In the genomic region with DNA sequence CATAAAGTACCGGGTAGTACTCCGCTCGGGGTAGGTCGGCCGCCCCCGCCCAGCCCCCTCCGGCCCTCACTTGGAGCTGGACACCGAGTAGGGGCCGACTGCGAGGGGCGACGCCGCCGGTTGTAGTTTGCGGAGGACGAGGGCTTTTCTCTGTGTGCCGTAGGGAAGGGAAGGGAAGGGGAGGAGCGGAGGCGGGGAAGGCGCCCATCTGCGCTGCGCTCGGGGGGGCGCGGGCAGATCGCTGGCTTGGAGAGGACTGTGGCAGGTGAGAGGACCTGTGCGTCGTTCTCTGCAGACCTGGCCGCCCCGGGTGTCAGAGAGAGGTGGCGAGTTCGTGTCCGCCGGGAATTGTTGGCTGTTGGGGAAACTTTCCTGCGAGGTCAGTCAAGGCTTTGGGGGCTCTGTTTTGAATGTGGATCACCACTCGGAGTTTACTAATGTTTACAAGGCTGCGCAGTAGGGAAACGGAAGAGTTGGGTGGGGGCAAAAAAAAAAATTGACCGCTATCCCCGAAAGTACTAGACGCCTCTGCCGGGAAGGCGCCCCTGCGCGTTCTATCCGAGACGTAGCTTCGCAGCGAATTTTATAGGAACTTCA, we compare ENCODE assay signal across 2 cellular contexts.
TF ChIP-seq lines count a peak whose summit lies in the region.

No MANE protein-coding gene starts in this region.

TF ChIP-seq in HEK293, 187 proteins besides CTCF, POLR2A, EP300 and RAD21 (continued from another document and continues in another):
- TF ChIP-seq HOXA7 (CRISPR knock-in tag; IDR thresholded peaks at IDR 0.05; ENCODE audit: borderline replicate concordance) (no peak), SETDB1 (IDR thresholded peaks at IDR 0.05; ENCODE audit: insufficient read length, low read length) (no peak), ZNF37A (tag by site-specific recombination; IDR thresholded peaks at IDR 0.05) (0 out of 2 replicates have a peak, but pooled peaks have one; percentile 5), ZNF19 (tag by site-specific recombination; IDR thresholded peaks at IDR 0.05; ENCODE audit: low read depth) (no peak), ZNF24 (tag by site-specific recombination; IDR thresholded peaks at IDR 0.05) (peak; percentile 70; the same call in 1 of the 2 replicates), ZNF837 (tag by site-specific recombination; IDR thresholded peaks at IDR 0.05) (no peak), WT1 (tag by site-specific recombination; IDR thresholded peaks at IDR 0.05) (no peak), ZNF629 (tag by site-specific recombination; IDR thresholded peaks at IDR 0.05) (peak; percentile 77), ZNF341 (tag by site-specific recombination; IDR thresholded peaks at IDR 0.05; ENCODE audit: low read depth) (no peak), ZNF658 (tag by site-specific recombination; IDR thresholded peaks at IDR 0.05) (no peak), BCL11A (tag by site-specific recombination; IDR thresholded peaks at IDR 0.05; ENCODE audit: low read depth) (no peak), ZNF292 (tag by site-specific recombination; IDR thresholded peaks at IDR 0.05; ENCODE audit: borderline replicate concordance, low read depth) (no peak)
- TF ChIP-seq, protein P1, sequence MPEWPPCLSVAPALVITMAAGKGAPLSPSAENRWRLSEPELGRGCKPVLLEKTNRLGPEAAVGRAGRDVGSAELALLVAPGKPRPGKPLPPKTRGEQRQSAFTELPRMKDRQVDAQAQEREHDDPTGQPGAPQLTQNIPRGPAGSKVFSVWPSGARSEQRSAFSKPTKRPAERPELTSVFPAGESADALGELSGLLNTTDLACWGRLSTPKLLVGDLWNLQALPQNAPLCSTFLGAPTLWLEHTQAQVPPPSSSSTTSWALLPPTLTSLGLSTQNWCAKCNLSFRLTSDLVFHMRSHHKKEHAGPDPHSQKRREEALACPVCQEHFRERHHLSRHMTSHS (tag by site-specific recombination; IDR thresholded peaks at IDR 0.05) = no peak
- TF ChIP-seq, protein P2, sequence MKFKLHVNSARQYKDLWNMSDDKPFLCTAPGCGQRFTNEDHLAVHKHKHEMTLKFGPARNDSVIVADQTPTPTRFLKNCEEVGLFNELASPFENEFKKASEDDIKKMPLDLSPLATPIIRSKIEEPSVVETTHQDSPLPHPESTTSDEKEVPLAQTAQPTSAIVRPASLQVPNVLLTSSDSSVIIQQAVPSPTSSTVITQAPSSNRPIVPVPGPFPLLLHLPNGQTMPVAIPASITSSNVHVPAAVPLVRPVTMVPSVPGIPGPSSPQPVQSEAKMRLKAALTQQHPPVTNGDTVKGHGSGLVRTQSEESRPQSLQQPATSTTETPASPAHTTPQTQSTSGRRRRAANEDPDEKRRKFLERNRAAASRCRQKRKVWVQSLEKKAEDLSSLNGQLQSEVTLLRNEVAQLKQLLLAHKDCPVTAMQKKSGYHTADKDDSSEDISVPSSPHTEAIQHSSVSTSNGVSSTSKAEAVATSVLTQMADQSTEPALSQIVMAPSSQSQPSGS (tag by site-specific recombination; IDR thresholded peaks at IDR 0.05; ENCODE audit: low read depth) = no peak
- TF ChIP-seq, protein P3, sequence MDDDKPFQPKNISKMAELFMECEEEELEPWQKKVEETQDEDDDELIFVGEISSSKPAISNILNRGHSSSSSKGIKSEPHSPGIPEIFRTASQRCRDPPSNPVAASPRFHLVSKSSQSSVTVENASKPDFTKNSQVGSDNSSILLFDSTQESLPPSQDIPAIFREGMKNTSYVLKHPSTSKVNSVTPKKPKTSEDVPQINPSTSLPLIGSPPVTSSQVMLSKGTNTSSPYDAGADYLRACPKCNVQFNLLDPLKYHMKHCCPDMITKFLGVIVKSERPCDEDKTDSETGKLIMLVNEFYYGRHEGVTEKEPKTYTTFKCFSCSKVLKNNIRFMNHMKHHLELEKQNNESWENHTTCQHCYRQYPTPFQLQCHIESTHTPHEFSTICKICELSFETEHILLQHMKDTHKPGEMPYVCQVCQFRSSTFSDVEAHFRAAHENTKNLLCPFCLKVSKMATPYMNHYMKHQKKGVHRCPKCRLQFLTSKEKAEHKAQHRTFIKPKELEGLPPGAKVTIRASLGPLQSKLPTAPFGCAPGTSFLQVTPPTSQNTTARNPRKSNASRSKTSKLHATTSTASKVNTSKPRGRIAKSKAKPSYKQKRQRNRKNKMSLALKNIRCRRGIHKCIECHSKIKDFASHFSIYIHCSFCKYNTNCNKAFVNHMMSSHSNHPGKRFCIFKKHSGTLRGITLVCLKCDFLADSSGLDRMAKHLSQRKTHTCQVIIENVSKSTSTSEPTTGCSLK (tag by site-specific recombination; IDR thresholded peaks at IDR 0.05) = no peak
- TF ChIP-seq, protein P4, sequence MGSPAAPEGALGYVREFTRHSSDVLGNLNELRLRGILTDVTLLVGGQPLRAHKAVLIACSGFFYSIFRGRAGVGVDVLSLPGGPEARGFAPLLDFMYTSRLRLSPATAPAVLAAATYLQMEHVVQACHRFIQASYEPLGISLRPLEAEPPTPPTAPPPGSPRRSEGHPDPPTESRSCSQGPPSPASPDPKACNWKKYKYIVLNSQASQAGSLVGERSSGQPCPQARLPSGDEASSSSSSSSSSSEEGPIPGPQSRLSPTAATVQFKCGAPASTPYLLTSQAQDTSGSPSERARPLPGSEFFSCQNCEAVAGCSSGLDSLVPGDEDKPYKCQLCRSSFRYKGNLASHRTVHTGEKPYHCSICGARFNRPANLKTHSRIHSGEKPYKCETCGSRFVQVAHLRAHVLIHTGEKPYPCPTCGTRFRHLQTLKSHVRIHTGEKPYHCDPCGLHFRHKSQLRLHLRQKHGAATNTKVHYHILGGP (tag by site-specific recombination; IDR thresholded peaks at IDR 0.05) = no peak

TF ChIP-seq in GM12878, 131 proteins besides CTCF, POLR2A, EP300 and RAD21 (continued from another document and continues in another):
- TF ChIP-seq, protein P5, sequence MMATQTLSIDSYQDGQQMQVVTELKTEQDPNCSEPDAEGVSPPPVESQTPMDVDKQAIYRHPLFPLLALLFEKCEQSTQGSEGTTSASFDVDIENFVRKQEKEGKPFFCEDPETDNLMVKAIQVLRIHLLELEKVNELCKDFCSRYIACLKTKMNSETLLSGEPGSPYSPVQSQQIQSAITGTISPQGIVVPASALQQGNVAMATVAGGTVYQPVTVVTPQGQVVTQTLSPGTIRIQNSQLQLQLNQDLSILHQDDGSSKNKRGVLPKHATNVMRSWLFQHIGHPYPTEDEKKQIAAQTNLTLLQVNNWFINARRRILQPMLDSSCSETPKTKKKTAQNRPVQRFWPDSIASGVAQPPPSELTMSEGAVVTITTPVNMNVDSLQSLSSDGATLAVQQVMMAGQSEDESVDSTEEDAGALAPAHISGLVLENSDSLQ (IDR thresholded peaks at IDR 0.05) = no peak
- TF ChIP-seq, protein P6, sequence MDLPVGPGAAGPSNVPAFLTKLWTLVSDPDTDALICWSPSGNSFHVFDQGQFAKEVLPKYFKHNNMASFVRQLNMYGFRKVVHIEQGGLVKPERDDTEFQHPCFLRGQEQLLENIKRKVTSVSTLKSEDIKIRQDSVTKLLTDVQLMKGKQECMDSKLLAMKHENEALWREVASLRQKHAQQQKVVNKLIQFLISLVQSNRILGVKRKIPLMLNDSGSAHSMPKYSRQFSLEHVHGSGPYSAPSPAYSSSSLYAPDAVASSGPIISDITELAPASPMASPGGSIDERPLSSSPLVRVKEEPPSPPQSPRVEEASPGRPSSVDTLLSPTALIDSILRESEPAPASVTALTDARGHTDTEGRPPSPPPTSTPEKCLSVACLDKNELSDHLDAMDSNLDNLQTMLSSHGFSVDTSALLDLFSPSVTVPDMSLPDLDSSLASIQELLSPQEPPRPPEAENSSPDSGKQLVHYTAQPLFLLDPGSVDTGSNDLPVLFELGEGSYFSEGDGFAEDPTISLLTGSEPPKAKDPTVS (IDR thresholded peaks at IDR 0.05; ENCODE audit: low read depth, low read length) = peak; percentile 64; the same call in 1 of the 2 replicates
- TF ChIP-seq RUNX3 (IDR thresholded peaks at IDR 0.05; ENCODE audit: low read length) (no peak), RBBP5 (conservative IDR thresholded peaks at IDR 0.05) (no peak), JUNB (IDR thresholded peaks at IDR 0.05) (no peak), ZNF207 (IDR thresholded peaks at IDR 0.05; ENCODE audit: borderline replicate concordance) (peak; percentile 91), SIX5 (IDR thresholded peaks at IDR 0.05; ENCODE audit: low read depth, low read length, severe bottlenecking) (no peak), RB1 (IDR thresholded peaks at IDR 0.05; ENCODE audit: borderline replicate concordance) (peak; percentile 80; the same call in 1 of the 2 replicates), LARP7 (IDR thresholded peaks at IDR 0.05) (peak; percentile 63), RELA (IDR thresholded peaks at IDR 0.05; ENCODE audit: borderline replicate concordance, partially characterized antibody) (peak; percentile 62), ZNF384 (IDR thresholded peaks at IDR 0.05; ENCODE audit: borderline replicate concordance, low read depth, low read length) (peak; percentile 88; the same call in 1 of the 2 replicates), NBN (IDR thresholded peaks at IDR 0.05) (peak; percentile 93), KAT2A (conservative IDR thresholded peaks at IDR 0.05; ENCODE audit: control insufficient read depth, low read depth, low read length) (no peak)
- TF ChIP-seq, protein P7, sequence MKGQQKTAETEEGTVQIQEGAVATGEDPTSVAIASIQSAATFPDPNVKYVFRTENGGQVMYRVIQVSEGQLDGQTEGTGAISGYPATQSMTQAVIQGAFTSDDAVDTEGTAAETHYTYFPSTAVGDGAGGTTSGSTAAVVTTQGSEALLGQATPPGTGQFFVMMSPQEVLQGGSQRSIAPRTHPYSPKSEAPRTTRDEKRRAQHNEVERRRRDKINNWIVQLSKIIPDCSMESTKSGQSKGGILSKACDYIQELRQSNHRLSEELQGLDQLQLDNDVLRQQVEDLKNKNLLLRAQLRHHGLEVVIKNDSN (IDR thresholded peaks at IDR 0.05; ENCODE audit: borderline replicate concordance, extremely low read length, insufficient read depth, low read depth, low read length) = no peak
- TF ChIP-seq, protein P8, sequence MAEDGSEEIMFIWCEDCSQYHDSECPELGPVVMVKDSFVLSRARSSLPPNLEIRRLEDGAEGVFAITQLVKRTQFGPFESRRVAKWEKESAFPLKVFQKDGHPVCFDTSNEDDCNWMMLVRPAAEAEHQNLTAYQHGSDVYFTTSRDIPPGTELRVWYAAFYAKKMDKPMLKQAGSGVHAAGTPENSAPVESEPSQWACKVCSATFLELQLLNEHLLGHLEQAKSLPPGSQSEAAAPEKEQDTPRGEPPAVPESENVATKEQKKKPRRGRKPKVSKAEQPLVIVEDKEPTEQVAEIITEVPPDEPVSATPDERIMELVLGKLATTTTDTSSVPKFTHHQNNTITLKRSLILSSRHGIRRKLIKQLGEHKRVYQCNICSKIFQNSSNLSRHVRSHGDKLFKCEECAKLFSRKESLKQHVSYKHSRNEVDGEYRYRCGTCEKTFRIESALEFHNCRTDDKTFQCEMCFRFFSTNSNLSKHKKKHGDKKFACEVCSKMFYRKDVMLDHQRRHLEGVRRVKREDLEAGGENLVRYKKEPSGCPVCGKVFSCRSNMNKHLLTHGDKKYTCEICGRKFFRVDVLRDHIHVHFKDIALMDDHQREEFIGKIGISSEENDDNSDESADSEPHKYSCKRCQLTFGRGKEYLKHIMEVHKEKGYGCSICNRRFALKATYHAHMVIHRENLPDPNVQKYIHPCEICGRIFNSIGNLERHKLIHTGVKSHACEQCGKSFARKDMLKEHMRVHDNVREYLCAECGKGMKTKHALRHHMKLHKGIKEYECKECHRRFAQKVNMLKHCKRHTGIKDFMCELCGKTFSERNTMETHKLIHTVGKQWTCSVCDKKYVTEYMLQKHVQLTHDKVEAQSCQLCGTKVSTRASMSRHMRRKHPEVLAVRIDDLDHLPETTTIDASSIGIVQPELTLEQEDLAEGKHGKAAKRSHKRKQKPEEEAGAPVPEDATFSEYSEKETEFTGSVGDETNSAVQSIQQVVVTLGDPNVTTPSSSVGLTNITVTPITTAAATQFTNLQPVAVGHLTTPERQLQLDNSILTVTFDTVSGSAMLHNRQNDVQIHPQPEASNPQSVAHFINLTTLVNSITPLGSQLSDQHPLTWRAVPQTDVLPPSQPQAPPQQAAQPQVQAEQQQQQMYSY (CRISPR knock-in tag; IDR thresholded peaks at IDR 0.05) = peak; percentile 66; the same call in 1 of the 2 replicates
- TF ChIP-seq, protein P9, sequence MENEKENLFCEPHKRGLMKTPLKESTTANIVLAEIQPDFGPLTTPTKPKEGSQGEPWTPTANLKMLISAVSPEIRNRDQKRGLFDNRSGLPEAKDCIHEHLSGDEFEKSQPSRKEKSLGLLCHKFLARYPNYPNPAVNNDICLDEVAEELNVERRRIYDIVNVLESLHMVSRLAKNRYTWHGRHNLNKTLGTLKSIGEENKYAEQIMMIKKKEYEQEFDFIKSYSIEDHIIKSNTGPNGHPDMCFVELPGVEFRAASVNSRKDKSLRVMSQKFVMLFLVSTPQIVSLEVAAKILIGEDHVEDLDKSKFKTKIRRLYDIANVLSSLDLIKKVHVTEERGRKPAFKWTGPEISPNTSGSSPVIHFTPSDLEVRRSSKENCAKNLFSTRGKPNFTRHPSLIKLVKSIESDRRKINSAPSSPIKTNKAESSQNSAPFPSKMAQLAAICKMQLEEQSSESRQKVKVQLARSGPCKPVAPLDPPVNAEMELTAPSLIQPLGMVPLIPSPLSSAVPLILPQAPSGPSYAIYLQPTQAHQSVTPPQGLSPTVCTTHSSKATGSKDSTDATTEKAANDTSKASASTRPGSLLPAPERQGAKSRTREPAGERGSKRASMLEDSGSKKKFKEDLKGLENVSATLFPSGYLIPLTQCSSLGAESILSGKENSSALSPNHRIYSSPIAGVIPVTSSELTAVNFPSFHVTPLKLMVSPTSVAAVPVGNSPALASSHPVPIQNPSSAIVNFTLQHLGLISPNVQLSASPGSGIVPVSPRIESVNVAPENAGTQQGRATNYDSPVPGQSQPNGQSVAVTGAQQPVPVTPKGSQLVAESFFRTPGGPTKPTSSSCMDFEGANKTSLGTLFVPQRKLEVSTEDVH (IDR thresholded peaks at IDR 0.05; ENCODE audit: low read depth, partially characterized antibody) = peak; percentile 60
- TF ChIP-seq, protein P10, sequence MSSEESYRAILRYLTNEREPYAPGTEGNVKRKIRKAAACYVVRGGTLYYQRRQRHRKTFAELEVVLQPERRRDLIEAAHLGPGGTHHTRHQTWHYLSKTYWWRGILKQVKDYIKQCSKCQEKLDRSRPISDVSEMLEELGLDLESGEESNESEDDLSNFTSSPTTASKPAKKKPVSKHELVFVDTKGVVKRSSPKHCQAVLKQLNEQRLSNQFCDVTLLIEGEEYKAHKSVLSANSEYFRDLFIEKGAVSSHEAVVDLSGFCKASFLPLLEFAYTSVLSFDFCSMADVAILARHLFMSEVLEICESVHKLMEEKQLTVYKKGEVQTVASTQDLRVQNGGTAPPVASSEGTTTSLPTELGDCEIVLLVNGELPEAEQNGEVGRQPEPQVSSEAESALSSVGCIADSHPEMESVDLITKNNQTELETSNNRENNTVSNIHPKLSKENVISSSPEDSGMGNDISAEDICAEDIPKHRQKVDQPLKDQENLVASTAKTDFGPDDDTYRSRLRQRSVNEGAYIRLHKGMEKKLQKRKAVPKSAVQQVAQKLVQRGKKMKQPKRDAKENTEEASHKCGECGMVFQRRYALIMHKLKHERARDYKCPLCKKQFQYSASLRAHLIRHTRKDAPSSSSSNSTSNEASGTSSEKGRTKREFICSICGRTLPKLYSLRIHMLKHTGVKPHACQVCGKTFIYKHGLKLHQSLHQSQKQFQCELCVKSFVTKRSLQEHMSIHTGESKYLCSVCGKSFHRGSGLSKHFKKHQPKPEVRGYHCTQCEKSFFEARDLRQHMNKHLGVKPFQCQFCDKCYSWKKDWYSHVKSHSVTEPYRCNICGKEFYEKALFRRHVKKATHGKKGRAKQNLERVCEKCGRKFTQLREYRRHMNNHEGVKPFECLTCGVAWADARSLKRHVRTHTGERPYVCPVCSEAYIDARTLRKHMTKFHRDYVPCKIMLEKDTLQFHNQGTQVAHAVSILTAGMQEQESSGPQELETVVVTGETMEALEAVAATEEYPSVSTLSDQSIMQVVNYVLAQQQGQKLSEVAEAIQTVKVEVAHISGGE (CRISPR knock-in tag; IDR thresholded peaks at IDR 0.05) = 0 out of 2 replicates have a peak, but pooled peaks have one; percentile 35
